ENCODE assay signal across 22 cellular contexts in the genomic region with DNA sequence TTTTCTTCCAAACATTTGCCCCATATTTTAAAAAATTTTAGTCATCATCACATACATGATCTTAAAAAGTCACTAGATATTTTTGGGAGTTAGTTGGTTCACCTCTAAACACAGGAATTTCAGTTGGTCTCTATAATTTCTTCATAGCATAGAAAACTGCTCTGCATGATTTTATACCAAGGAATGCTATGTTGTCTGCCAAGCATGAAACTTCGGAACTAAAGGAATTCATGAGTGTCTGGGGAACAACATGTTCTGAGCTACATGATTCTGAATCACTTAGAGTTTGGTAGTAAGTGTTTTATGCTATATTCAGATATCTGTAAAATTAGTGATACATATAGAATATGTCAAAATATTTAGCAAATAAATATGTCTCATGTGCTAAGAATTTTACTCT.
DNase-seq lines count a peak whose midpoint lies in the region; ATAC-seq, FAIRE-seq and TF ChIP-seq lines count a peak whose summit lies in the region.
"Had no signal": no experiment of that assay in that cellular context is flagged by ENCODE, and none has a peak within 500 bp of the region (broad histone marks: within the 10 kb centered on the region; RNA-seq: fewer than 3 reads in every experiment).

No MANE protein-coding gene starts in this region.

- in situ Hi-C loops in GM23248 (cut with MboI), result no loop called here

- H3K4me2 ChIP-seq in GM23248 (ENCODE audit: unreplicated experiment) (no peak overlapping the region), fibroblast of lung (ENCODE audit: extremely low read depth, insufficient read depth, low read length) (no peak overlapping the region)

- H3K27me3 ChIP-seq in GM23248 (replicated peaks; ENCODE audit: insufficient read depth) (no peaks in the 10 kb centered on the region), adipocyte (replicated peaks; ENCODE audit: control insufficient read depth, insufficient read depth, low read length) (no peaks in the 10 kb centered on the region), fibroblast of lung (ENCODE audit: control insufficient read depth, insufficient read depth, low read length) (no peaks in the 10 kb centered on the region)
- H3K27me3 ChIP-seq: cardiac muscle cell, stomach, upper lobe of left lung had no signal

- H3K4me1 ChIP-seq in GM23248 (ENCODE audit: insufficient read depth) (no peaks in the 10 kb centered on the region), adipocyte (ENCODE audit: control insufficient read depth, insufficient read depth, low read length) (peaks cover 15% of the 10 kb centered on the region), fibroblast of lung (ENCODE audit: control insufficient read depth, extremely low read depth, insufficient read depth, low read length) (no peaks in the 10 kb centered on the region)
- H3K4me1 ChIP-seq: HAP-1, psoas muscle, stomach, upper lobe of left lung had no signal

- no peak overlapping the region for H2AFZ ChIP-seq in GM23248
- H2AFZ ChIP-seq in fibroblast of lung (ENCODE audit: low read length), result no peak overlapping the region

- FAIRE-seq in RCC 7860 (lab: Jason Lieb, UNC), result no peak

- H3K9me3 ChIP-seq in GM23248 (ENCODE audit: low read depth) (no peaks in the 10 kb centered on the region), adipocyte (ENCODE audit: control insufficient read depth, low read length) (no peaks in the 10 kb centered on the region), fibroblast of lung (ENCODE audit: control insufficient read depth, insufficient read depth, low read depth, low read length) (no peaks in the 10 kb centered on the region)
- H3K9me3 ChIP-seq: HAP-1, psoas muscle, stomach, upper lobe of left lung had no signal

- TF ChIP-seq CTCF in fibroblast of lung (conservative IDR thresholded peaks at IDR 0.05 in 1 of 2, IDR thresholded peaks at IDR 0.05 in 1 of 2; ENCODE audit: low read depth in 1 of 2, low read length in 2 of 2), result no peak
- no peak for TF ChIP-seq CTCF in retinal pigment epithelial cell (conservative IDR thresholded peaks at IDR 0.05; ENCODE audit: low read depth, low read length)

- H4K20me1 ChIP-seq in GM23248 (ENCODE audit: insufficient read depth) (no peaks in the 10 kb centered on the region), fibroblast of lung (ENCODE audit: control insufficient read depth, extremely low read depth, insufficient read depth, low read length) (no peaks in the 10 kb centered on the region)

- DNase-seq in GM23248 (peak; percentile 7), adipocyte (ENCODE audit: low read depth) (no peak), fibroblast of lung (ENCODE audit: low read depth in 2 of 2) (peak; percentile 64 to 84), retinal pigment epithelial cell (ENCODE audit: low read depth) (peak; percentile 21), RCC 7860 (ENCODE audit: low spot score) (no peak), T1000 (lab: John Stamatoyannopoulos, UW) (no peak), epidermal melanocyte (ENCODE audit: insufficient read length, low spot score) (no peak)
- DNase-seq: activated CD8-positive, alpha-beta memory T cell treated with anti-CD3 and anti-CD28 coated beads for 24 hours; activated naive CD4-positive, alpha-beta T cell treated with anti-CD3 and anti-CD28 coated beads, Interleukin-2, amount 10 ng/mL, durations not matched to agents 7 days and 5 days; activated T-cell treated with anti-CD3 and anti-CD28 coated beads, Interleukin-2, amount 50 U/mL, for 4 hours; Karpas-422; left cardiac atrium; NCI-H1092 treated with DMSO at 0.1 percent for 48 hours; NCI-H2029 treated with DMSO at 0.1 percent for 48 hours; NCI-H446; psoas muscle; stimulated activated CD4-positive, alpha-beta T cell treated with anti-CD3 and anti-CD28 coated beads, Interleukin-4, amount 100 ng/mL, for 24 hours; stomach; upper lobe of left lung had no signal

- no peaks in the 10 kb centered on the region for H3K9me2 ChIP-seq in GM23248 (ENCODE audit: insufficient read depth)

- no peaks in the 10 kb centered on the region for H3K79me2 ChIP-seq in GM23248 (ENCODE audit: insufficient read depth)
- H3K79me2 ChIP-seq in fibroblast of lung (ENCODE audit: control insufficient read depth, insufficient read depth, low read length), result no peaks in the 10 kb centered on the region

- ATAC-seq in HG03354 (IDR thresholded peaks at IDR 0.05; ENCODE audit: poor library complexity, severe bottlenecking, unreplicated experiment), result no peak
- ATAC-seq: activated T-cell treated with anti-CD3 and anti-CD28 coated beads, Interleukin-2, amount 50 U/mL, for 4 hours; psoas muscle had no signal

- H3F3A ChIP-seq in GM23248 (ENCODE audit: insufficient read depth), result no peaks in the 10 kb centered on the region

- H3K4me3 ChIP-seq in GM23248, result no peak overlapping the region
- H3K4me3 ChIP-seq in adipocyte (ENCODE audit: low read length), result no peak overlapping the region
- H3K4me3 ChIP-seq in fibroblast of lung (replicated peaks in 1 of 4; ENCODE audit: control extremely low read depth in 1 of 4, insufficient read depth in 1 of 4, low read depth in 3 of 4, low read length in 4 of 4), result no peak overlapping the region
- H3K4me3 ChIP-seq in retinal pigment epithelial cell (ENCODE audit: low read length), result no peak overlapping the region
- H3K4me3 ChIP-seq: cardiac muscle cell, HAP-1, psoas muscle, stomach, upper lobe of left lung had no signal

- H3K27ac ChIP-seq in GM23248 (no peak overlapping the region), fibroblast of lung (ENCODE audit: insufficient read depth, low read length) (no peak overlapping the region)
- H3K27ac ChIP-seq: cardiac muscle cell, psoas muscle, stomach, upper lobe of left lung had no signal

- no peak overlapping the region for H3K9ac ChIP-seq in GM23248
- H3K9ac ChIP-seq in adipocyte (ENCODE audit: low read length), result peak overlapping the region; percentile 61
- H3K9ac ChIP-seq in fibroblast of lung (ENCODE audit: insufficient read depth, low read length), result no peak overlapping the region

- H3K36me3 ChIP-seq in GM23248 (ENCODE audit: low read depth), result no peaks in the 10 kb centered on the region
- no peaks in the 10 kb centered on the region for H3K36me3 ChIP-seq in adipocyte (ENCODE audit: control insufficient read depth, insufficient read depth, low read length, severe bottlenecking)
- no peaks in the 10 kb centered on the region for H3K36me3 ChIP-seq in fibroblast of lung (ENCODE audit: control insufficient read depth, insufficient read depth, low read length)
- H3K36me3 ChIP-seq: cardiac muscle cell, HAP-1, stomach, upper lobe of left lung had no signal

- WGBS in GM23248 (ENCODE audit: low coverage in 1 of 2, low lambda C conversion rate in 2 of 2, missing lambda C conversion rate in 2 of 2), 2 experiments, result 0% methylated on average over 1 of the region's 1 CpG

Comparison
In these comparisons a context has a peak if more than half of its experiments do, and no peak if none do; other contexts are left out.
1. DNase-seq: peak in GM23248 (single experiment), fibroblast of lung (2 of 2) and retinal pigment epithelial cell (single experiment); none in adipocyte (single experiment), RCC 7860 (single experiment), T1000 (single experiment) and epidermal melanocyte (single experiment).